Comparison of ENCODE assay signal across 1 cellular context in genomic region chr17:59723041-59723440, GRCh38.
TF ChIP-seq lines count a peak whose summit lies in the region.

No MANE protein-coding gene starts in this region.

TF ChIP-seq in HepG2, 621 proteins besides CTCF, POLR2A, EP300 and RAD21:
- TF ChIP-seq ATF7 (IDR thresholded peaks at IDR 0.05) = peak; percentile 42; the same call in 1 of the 2 replicates
- no peak for TF ChIP-seq ATF7 (CRISPR knock-in tag; IDR thresholded peaks at IDR 0.05)
- TF ChIP-seq ZNF607 (CRISPR knock-in tag; IDR thresholded peaks at IDR 0.05; ENCODE audit: borderline replicate concordance) = no peak
- TF ChIP-seq, protein P1, sequence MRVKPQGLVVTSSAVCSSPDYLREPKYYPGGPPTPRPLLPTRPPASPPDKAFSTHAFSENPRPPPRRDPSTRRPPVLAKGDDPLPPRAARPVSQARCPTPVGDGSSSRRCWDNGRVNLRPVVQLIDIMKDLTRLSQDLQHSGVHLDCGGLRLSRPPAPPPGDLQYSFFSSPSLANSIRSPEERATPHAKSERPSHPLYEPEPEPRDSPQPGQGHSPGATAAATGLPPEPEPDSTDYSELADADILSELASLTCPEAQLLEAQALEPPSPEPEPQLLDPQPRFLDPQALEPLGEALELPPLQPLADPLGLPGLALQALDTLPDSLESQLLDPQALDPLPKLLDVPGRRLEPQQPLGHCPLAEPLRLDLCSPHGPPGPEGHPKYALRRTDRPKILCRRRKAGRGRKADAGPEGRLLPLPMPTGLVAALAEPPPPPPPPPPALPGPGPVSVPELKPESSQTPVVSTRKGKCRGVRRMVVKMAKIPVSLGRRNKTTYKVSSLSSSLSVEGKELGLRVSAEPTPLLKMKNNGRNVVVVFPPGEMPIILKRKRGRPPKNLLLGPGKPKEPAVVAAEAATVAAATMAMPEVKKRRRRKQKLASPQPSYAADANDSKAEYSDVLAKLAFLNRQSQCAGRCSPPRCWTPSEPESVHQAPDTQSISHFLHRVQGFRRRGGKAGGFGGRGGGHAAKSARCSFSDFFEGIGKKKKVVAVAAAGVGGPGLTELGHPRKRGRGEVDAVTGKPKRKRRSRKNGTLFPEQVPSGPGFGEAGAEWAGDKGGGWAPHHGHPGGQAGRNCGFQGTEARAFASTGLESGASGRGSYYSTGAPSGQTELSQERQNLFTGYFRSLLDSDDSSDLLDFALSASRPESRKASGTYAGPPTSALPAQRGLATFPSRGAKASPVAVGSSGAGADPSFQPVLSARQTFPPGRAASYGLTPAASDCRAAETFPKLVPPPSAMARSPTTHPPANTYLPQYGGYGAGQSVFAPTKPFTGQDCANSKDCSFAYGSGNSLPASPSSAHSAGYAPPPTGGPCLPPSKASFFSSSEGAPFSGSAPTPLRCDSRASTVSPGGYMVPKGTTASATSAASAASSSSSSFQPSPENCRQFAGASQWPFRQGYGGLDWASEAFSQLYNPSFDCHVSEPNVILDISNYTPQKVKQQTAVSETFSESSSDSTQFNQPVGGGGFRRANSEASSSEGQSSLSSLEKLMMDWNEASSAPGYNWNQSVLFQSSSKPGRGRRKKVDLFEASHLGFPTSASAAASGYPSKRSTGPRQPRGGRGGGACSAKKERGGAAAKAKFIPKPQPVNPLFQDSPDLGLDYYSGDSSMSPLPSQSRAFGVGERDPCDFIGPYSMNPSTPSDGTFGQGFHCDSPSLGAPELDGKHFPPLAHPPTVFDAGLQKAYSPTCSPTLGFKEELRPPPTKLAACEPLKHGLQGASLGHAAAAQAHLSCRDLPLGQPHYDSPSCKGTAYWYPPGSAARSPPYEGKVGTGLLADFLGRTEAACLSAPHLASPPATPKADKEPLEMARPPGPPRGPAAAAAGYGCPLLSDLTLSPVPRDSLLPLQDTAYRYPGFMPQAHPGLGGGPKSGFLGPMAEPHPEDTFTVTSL (CRISPR knock-in tag; IDR thresholded peaks at IDR 0.05; ENCODE audit: borderline replicate concordance) = no peak
- no peak for TF ChIP-seq ZNF260 (CRISPR knock-in tag; IDR thresholded peaks at IDR 0.05; ENCODE audit: borderline replicate concordance, low read depth)
- TF ChIP-seq HNRNPLL (IDR thresholded peaks at IDR 0.05; ENCODE audit: low read depth, low read length, poor library complexity, severe bottlenecking) = no peak
- TF ChIP-seq, protein P2, sequence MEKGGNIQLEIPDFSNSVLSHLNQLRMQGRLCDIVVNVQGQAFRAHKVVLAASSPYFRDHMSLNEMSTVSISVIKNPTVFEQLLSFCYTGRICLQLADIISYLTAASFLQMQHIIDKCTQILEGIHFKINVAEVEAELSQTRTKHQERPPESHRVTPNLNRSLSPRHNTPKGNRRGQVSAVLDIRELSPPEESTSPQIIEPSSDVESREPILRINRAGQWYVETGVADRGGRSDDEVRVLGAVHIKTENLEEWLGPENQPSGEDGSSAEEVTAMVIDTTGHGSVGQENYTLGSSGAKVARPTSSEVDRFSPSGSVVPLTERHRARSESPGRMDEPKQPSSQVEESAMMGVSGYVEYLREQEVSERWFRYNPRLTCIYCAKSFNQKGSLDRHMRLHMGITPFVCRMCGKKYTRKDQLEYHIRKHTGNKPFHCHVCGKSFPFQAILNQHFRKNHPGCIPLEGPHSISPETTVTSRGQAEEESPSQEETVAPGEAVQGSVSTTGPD (CRISPR knock-in tag; IDR thresholded peaks at IDR 0.05) = no peak
